In the genomic region with DNA sequence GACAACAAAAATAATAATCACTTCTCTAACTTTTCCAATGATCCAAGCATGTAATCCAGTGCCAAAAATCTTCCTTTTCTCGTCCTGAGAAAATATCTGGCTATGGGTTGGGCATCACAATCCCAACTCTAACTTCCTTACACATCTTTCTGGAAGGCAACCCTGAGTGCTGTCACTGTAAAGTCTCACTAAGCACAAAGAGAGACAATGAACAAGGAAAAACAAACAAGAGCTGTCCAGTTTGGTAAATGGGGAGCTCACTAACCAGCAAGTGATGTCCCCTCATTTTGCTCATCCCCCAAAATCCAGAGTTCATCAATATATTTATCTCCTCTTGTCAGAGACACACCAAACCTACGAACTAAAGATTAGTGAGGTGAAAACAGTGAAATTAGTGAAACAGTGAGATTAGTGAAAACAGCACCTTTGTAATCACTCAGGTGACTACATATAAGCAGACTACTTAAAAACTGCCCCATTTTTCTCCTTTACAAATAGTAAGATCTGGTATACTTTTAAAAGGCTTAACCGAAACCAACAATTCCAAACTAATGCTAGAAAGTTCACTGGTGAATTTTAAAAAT, we compare ENCODE assay signal across 21 cellular contexts. TPM values are rescaled to one million over a fixed set of nuclear protein-coding genes. Genes with fewer than 3 reads are reported as not detected.
A peak's percentile ranks its signal among the peaks of the same experiment; 100 is the strongest.
DNase-seq lines count a peak whose midpoint lies in the region; ATAC-seq and TF ChIP-seq lines count a peak whose summit lies in the region.
"Had no signal": no experiment of that assay in that cellular context is flagged by ENCODE, and none has a peak within 500 bp of the region (broad histone marks: within the 10 kb centered on the region; RNA-seq: fewer than 3 reads in every experiment).

No MANE protein-coding gene starts in this region.

- H3K36me3 ChIP-seq in ES-I3 (ENCODE audit: insufficient read depth, low read length) (0 out of 2 replicates have a peak, but pooled peaks cover 4% of the 10 kb centered on the region), vagina (no peaks in the 10 kb centered on the region)
- H3K36me3 ChIP-seq: adrenal gland had no signal

- no peak overlapping the region for H3K27ac ChIP-seq in foreskin keratinocyte
- H3K27ac ChIP-seq in vagina, result no peak overlapping the region
- H3K27ac ChIP-seq: adrenal gland had no signal

- H3K9me3 ChIP-seq in ES-I3 (ENCODE audit: control insufficient read depth, insufficient read depth, low read length) (no peaks in the 10 kb centered on the region), vagina (no peaks in the 10 kb centered on the region)
- H3K9me3 ChIP-seq: adrenal gland had no signal

- peaks cover 50% of the 10 kb centered on the region for H3K4me1 Mint-ChIP-seq in activated naive CD4-positive, alpha-beta T cell treated with anti-CD3 and anti-CD28 coated beads for 36 hours (ENCODE audit: low read depth)

- H3K4me3 ChIP-seq in fibroblast of mammary gland (ENCODE audit: control insufficient read depth, low read depth, low read length), result no peak overlapping the region
- no peak overlapping the region for H3K4me3 ChIP-seq in vagina
- H3K4me3 ChIP-seq: adrenal gland had no signal

- no peak for ATAC-seq in foreskin keratinocyte
- ATAC-seq: left ventricle myocardium superior had no signal

- no peaks in the 10 kb centered on the region for H3K27me3 ChIP-seq in foreskin keratinocyte
- H3K27me3 ChIP-seq in vagina, result no peaks in the 10 kb centered on the region
- H3K27me3 ChIP-seq: adrenal gland had no signal

- H3K4me3 Mint-ChIP-seq in activated naive CD4-positive, alpha-beta T cell treated with anti-CD3 and anti-CD28 coated beads for 36 hours, result no peak overlapping the region
- H3K4me3 Mint-ChIP-seq: central memory CD8-positive, alpha-beta T cell; T-helper 1 cell treated with Interleukin-12 subunit alpha and Interleukin-12 subunit beta and Interleukin-4 antibody, amounts not matched to agents 30 μg/mL and 1 μg/mL, for 36 hours had no signal

- H3K9me3 Mint-ChIP-seq in activated naive CD4-positive, alpha-beta T cell treated with anti-CD3 and anti-CD28 coated beads for 36 hours, result no peaks in the 10 kb centered on the region
- H3K9me3 Mint-ChIP-seq: central memory CD8-positive, alpha-beta T cell; T-helper 1 cell treated with Interleukin-12 subunit alpha and Interleukin-12 subunit beta and Interleukin-4 antibody, amounts not matched to agents 30 μg/mL and 1 μg/mL, for 36 hours had no signal

- H3K4me1 ChIP-seq in ES-I3 (ENCODE audit: insufficient read depth, low read length), result peaks cover 59% of the 10 kb centered on the region
- H3K4me1 ChIP-seq in foreskin keratinocyte, result peaks cover 15% of the 10 kb centered on the region
- peaks cover 41% of the 10 kb centered on the region for H3K4me1 ChIP-seq in vagina

- H3K27ac Mint-ChIP-seq in activated naive CD4-positive, alpha-beta T cell treated with anti-CD3 and anti-CD28 coated beads for 36 hours, result no peak overlapping the region
- H3K27ac Mint-ChIP-seq: T-helper 1 cell treated with Interleukin-12 subunit alpha and Interleukin-12 subunit beta and Interleukin-4 antibody, amounts not matched to agents 30 μg/mL and 1 μg/mL, for 36 hours had no signal

- no peaks in the 10 kb centered on the region for H3K36me3 Mint-ChIP-seq in activated naive CD4-positive, alpha-beta T cell treated with anti-CD3 and anti-CD28 coated beads for 36 hours (ENCODE audit: low read depth)

- TF ChIP-seq CTCF in fibroblast of mammary gland (conservative IDR thresholded peaks at IDR 0.05; ENCODE audit: control insufficient read depth, insufficient read depth, low read depth, low read length) (no peak), foreskin keratinocyte (conservative IDR thresholded peaks at IDR 0.05) (no peak), vagina (IDR thresholded peaks at IDR 0.05) (no peak)

- TF ChIP-seq POLR2A in vagina (IDR thresholded peaks at IDR 0.05), result no peak

- DNase-seq in OCI-M1 (lab: John Stamatoyannopoulos, UW), result peak; percentile 40
- DNase-seq in fibroblast of mammary gland (ENCODE audit: low read depth), result peak; percentile 6
- peak; percentile 13 for DNase-seq in putamen (ENCODE audit: low spot score)
- no peak for DNase-seq in foreskin keratinocyte
- DNase-seq in COLO668 (lab: John Stamatoyannopoulos, UW; ENCODE audit: unreplicated experiment), result no peak
- DNase-seq in vagina (ENCODE audit: extremely low spot score in 2 of 2), result no peak
- no peak for DNase-seq in activated naive CD4-positive, alpha-beta T cell treated with anti-CD3 and anti-CD28 coated beads for 36 hours
- DNase-seq: activated CD4-positive, CD25-positive, alpha-beta regulatory T cell; adrenal gland; left ventricle myocardium superior; NCI-H2029 treated with DMSO at 0.1 percent for 48 hours; NCI-H510A; Right ventricle myocardium superior; small intestine had no signal

- peak overlapping the region; percentile 12; the same call in 1 of the 2 replicates for H3K9ac ChIP-seq in ES-I3 (ENCODE audit: low read depth, low read length)

- CTCF ChIA-PET in activated naive CD4-positive, alpha-beta T cell treated with anti-CD3 and anti-CD28 coated beads for 36 hours (lab: Charles Lee), result no interaction called here

- no peaks in the 10 kb centered on the region for H3K27me3 Mint-ChIP-seq in activated naive CD4-positive, alpha-beta T cell treated with anti-CD3 and anti-CD28 coated beads for 36 hours (ENCODE audit: low read depth)
- H3K27me3 Mint-ChIP-seq: central memory CD8-positive, alpha-beta T cell had no signal

- intact Hi-C loops in vagina (cut with DNase I), result no loop called here
- intact Hi-C loops in activated naive CD4-positive, alpha-beta T cell treated with anti-CD3 and anti-CD28 coated beads for 36 hours (cut with micrococcal nuclease), result no loop called here

RNA-seq across cellular contexts. Expression of a gene that starts 5.4 kb away (rescaled TPM):
- total RNA-seq in foreskin keratinocyte, result 45.0 and 48.2 TPM in 2 replicates
- polyA plus RNA-seq in foreskin keratinocyte, result 12.3 and 13.7 TPM in 2 replicates
- total RNA-seq in vagina, result 63.6 TPM
- 10 to 100 TPM; 27.6 to 28.9 TPM for total RNA-seq in activated naive CD4-positive, alpha-beta T cell treated with anti-CD3 and anti-CD28 coated beads for 36 hours

RNA-seq across cellular contexts. Expression of a gene that starts 35.7 kb away (rescaled TPM):
- total RNA-seq in foreskin keratinocyte (not detected in 2 replicates), vagina (not detected)
- not detected in 2 replicates for polyA plus RNA-seq in foreskin keratinocyte
- total RNA-seq in activated naive CD4-positive, alpha-beta T cell treated with anti-CD3 and anti-CD28 coated beads for 36 hours, result under 1 TPM; 0.25 to 0.43 TPM
- total RNA-seq: frontal cortex, left ventricle myocardium superior, myocyte, posterior vena cava, Right ventricle myocardium superior had no signal
- polyA plus RNA-seq: BJ had no signal

Comparison
In these comparisons a context has a peak if more than half of its experiments do, and no peak if none do; other contexts are left out.
1. DNase-seq: peak in OCI-M1 (single experiment), fibroblast of mammary gland (single experiment) and putamen (single experiment); none in foreskin keratinocyte (0 of 2), COLO668 (single experiment), vagina (0 of 2) and activated naive CD4-positive, alpha-beta T cell treated with anti-CD3 and anti-CD28 coated beads for 36 hours (single experiment).